Comparison of ENCODE assay signal across 32 cellular contexts in the genomic region with DNA sequence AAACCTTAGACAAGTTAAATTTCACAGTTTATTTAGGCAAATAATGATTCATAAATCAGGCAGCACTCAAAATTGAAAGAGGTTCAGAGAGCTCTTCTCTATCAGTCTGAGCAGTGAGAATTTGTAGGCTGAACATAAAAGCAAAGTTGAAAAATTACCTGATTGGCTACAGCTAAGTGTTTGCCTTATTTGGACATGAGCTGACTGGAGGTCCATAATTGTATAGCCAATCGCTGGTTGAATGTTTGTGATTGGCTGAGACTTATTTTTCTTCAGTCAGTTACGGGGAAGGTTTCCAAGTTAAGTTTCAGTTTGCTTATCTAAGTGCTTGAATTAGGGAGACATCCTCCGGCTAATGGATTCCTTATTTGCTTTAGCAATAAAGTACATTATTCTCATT.
DNase-seq lines count a peak whose midpoint lies in the region; ATAC-seq, FAIRE-seq and TF ChIP-seq lines count a peak whose summit lies in the region.
"Had no signal": no experiment of that assay in that cellular context is flagged by ENCODE, and none has a peak within 500 bp of the region (broad histone marks: within the 10 kb centered on the region; RNA-seq: fewer than 3 reads in every experiment).

No MANE protein-coding gene starts in this region.

- no peak overlapping the region for H3K4me3 ChIP-seq in GM12878
- H3K4me3 ChIP-seq in neuronal stem cell (ENCODE audit: low read length in 2 of 2): no peak overlapping the region
- H3K4me3 ChIP-seq: cardiac muscle cell, coronary artery, gastrocnemius medialis, MG63, neural progenitor cell, upper lobe of right lung had no signal

- intact Hi-C loops in GM12878 (cut with micrococcal nuclease; ENCODE audit: unreplicated experiment): no loop called here

- H3K9me3 Mint-ChIP-seq in glutamatergic neuron (ENCODE audit: unreplicated experiment): no peaks in the 10 kb centered on the region
- H3K9me3 Mint-ChIP-seq: neural progenitor cell had no signal

- no peaks in the 10 kb centered on the region for H3K36me3 Mint-ChIP-seq in glutamatergic neuron (ENCODE audit: unreplicated experiment)
- H3K36me3 Mint-ChIP-seq: activated naive CD4-positive, alpha-beta T cell treated with anti-CD3 and anti-CD28 coated beads, Interleukin-2, amount 50 U/mL, for 72 hours; CD4-positive, CD25-positive, alpha-beta regulatory T cell; immature natural killer cell; neural progenitor cell had no signal

- WGBS in GM12878 (ENCODE audit: insufficient coverage, insufficient replicate concordance, low lambda C conversion rate, missing lambda C conversion rate): 45% methylated on average over 3 of the region's 3 CpGs
- no CpG with 5 or more reads among the region's 3 CpGs for WGBS in neuronal stem cell (ENCODE audit: extremely low coverage in 2 of 2, insufficient read length in 2 of 2, insufficient replicate concordance in 1 of 2), 2 donors

- H3K14ac ChIP-seq in neuronal stem cell (ENCODE audit: low read length): no peak overlapping the region

- no peak overlapping the region for H2BK15ac ChIP-seq in neuronal stem cell (ENCODE audit: low read length)

- POLR2A ChIA-PET in GM12878 (lab: Charles Lee): no interaction called here

- TF ChIP-seq RAD21 in GM12878 (IDR thresholded peaks at IDR 0.05; ENCODE audit: insufficient read depth, low read depth, low read length): no peak

- H2AFZ ChIP-seq in GM12878 (ENCODE audit: control insufficient read depth, low read depth, low read length) (no peak overlapping the region), neuronal stem cell (ENCODE audit: low read length) (peak overlapping the region; percentile 17)
- H2AFZ ChIP-seq: neural progenitor cell had no signal

- RAD21 ChIA-PET in GM12878 (lab: Charles Lee; ENCODE audit: unreplicated experiment): no interaction called here

- no peak overlapping the region for H4K91ac ChIP-seq in neuronal stem cell (ENCODE audit: low read depth, low read length, poor library complexity)

- CTCF ChIA-PET in GM12878 (lab: Yijun Ruan, JAX): interaction anchor here (1.1 kb wide), 1 partner anchor 40 kb away, joined by 3 read pairs; no protein-coding TSS in a partner anchor

- peak; percentile 70 for ATAC-seq in GM12878
- ATAC-seq: activated naive CD4-positive, alpha-beta T cell treated with anti-CD3 and anti-CD28 coated beads, Interleukin-2, amount 50 U/mL, for 72 hours; effector memory CD8-positive, alpha-beta T cell; gastrocnemius medialis; left lobe of liver; right cardiac atrium; upper lobe of right lung had no signal

- H3K4me1 Mint-ChIP-seq in glutamatergic neuron (ENCODE audit: low read depth, unreplicated experiment): no peaks in the 10 kb centered on the region
- H3K4me1 Mint-ChIP-seq: CD4-positive, CD25-positive, alpha-beta regulatory T cell; immature natural killer cell; neural progenitor cell had no signal

- no peak overlapping the region for H3K4me2 ChIP-seq in GM12878 (ENCODE audit: control insufficient read depth, insufficient read depth)
- H3K4me2 ChIP-seq in neuronal stem cell (ENCODE audit: insufficient read depth, low read length, poor library complexity, severe bottlenecking): no peak overlapping the region
- H3K4me2 ChIP-seq: neural progenitor cell had no signal

- no peaks in the 10 kb centered on the region for H3K4me1 ChIP-seq in GM12878 (ENCODE audit: control insufficient read depth, insufficient read depth, low read length)
- no peaks in the 10 kb centered on the region for H3K4me1 ChIP-seq in neuronal stem cell (ENCODE audit: control insufficient read depth in 2 of 2, insufficient read depth in 1 of 2, low read depth in 1 of 2, low read length in 2 of 2)
- H3K4me1 ChIP-seq: gastrocnemius medialis, neural progenitor cell, upper lobe of right lung had no signal

- H3K79me2 ChIP-seq in GM12878 (ENCODE audit: control insufficient read depth, insufficient read depth, low read length): no peaks in the 10 kb centered on the region

- FAIRE-seq in GM19239 (lab: Jason Lieb, UNC): peak; percentile 8
- no peak for FAIRE-seq in GM12878 (lab: Jason Lieb, UNC)
- FAIRE-seq: H54 had no signal

- H3K4ac ChIP-seq in neuronal stem cell (ENCODE audit: low read length): no peak overlapping the region

- SMC1A ChIA-PET in GM12878 (lab: Charles Lee; ENCODE audit: uncharacterized antibody, unreplicated experiment): interaction anchor here (1.3 to 1.9 kb wide), 2 partner anchors 8 kb away, joined by 3 to 4 read pairs; no protein-coding TSS in a partner anchor

- no peak overlapping the region for H3K4me3 Mint-ChIP-seq in glutamatergic neuron (ENCODE audit: unreplicated experiment)
- H3K4me3 Mint-ChIP-seq: CD4-positive, CD25-positive, alpha-beta regulatory T cell; effector memory CD8-positive, alpha-beta T cell; immature natural killer cell; neural progenitor cell had no signal

- H3K27ac Mint-ChIP-seq in glutamatergic neuron (ENCODE audit: unreplicated experiment): no peak overlapping the region
- H3K27ac Mint-ChIP-seq: activated naive CD4-positive, alpha-beta T cell treated with anti-CD3 and anti-CD28 coated beads, Interleukin-2, amount 50 U/mL, for 72 hours; CD4-positive, CD25-positive, alpha-beta regulatory T cell; effector memory CD8-positive, alpha-beta T cell; immature natural killer cell; neural progenitor cell had no signal

- no peaks in the 10 kb centered on the region for H3K27me3 Mint-ChIP-seq in glutamatergic neuron (ENCODE audit: unreplicated experiment)
- H3K27me3 Mint-ChIP-seq: CD4-positive, CD25-positive, alpha-beta regulatory T cell; effector memory CD8-positive, alpha-beta T cell had no signal

- H3K23ac ChIP-seq in neuronal stem cell (ENCODE audit: low read depth, low read length, poor library complexity): no peak overlapping the region

- no peaks in the 10 kb centered on the region for H3K79me1 ChIP-seq in neuronal stem cell (ENCODE audit: low read depth, low read length)

- H4K20me1 ChIP-seq in GM12878 (ENCODE audit: control insufficient read depth, insufficient read depth): no peaks in the 10 kb centered on the region

- TF ChIP-seq POLR2A in GM12878 (IDR thresholded peaks at IDR 0.05; ENCODE audit: low read depth, low read length): no peak

- H3K9ac ChIP-seq in GM12878 (ENCODE audit: control insufficient read depth, insufficient read depth, low read length): no peak overlapping the region
- no peak overlapping the region for H3K9ac ChIP-seq in neuronal stem cell (ENCODE audit: low read depth, low read length, poor library complexity)
- H3K9ac ChIP-seq: neural progenitor cell had no signal

- no peak overlapping the region for H4K8ac ChIP-seq in neuronal stem cell (ENCODE audit: low read depth, low read length)

- no TSS peak for BruUV-seq in GM12878 (replicated peaks; lab: Mats Ljungman, UMichigan)

- in situ Hi-C loops in GM12878 (cut with MboI): no loop called here

- H2BK120ac ChIP-seq in neuronal stem cell (ENCODE audit: low read depth, low read length): no peak overlapping the region

- H2BK12ac ChIP-seq in neuronal stem cell (ENCODE audit: low read length): no peak overlapping the region

- H3K9me3 ChIP-seq in GM12878 (replicated peaks; ENCODE audit: control insufficient read depth, insufficient read depth, low read length) (no peaks in the 10 kb centered on the region), neuronal stem cell (replicated peaks in 1 of 2; ENCODE audit: control insufficient read depth in 2 of 2, insufficient read depth in 1 of 2, low read depth in 1 of 2, low read length in 2 of 2) (no peaks in the 10 kb centered on the region)
- H3K9me3 ChIP-seq: gastrocnemius medialis, MG63, upper lobe of right lung had no signal

- H3K27ac ChIP-seq in GM12878 (ENCODE audit: control insufficient read depth, insufficient read depth) (no peak overlapping the region), neuronal stem cell (replicated peaks; ENCODE audit: low read length) (no peak overlapping the region)
- H3K27ac ChIP-seq: cardiac muscle cell, coronary artery, gastrocnemius medialis, neural progenitor cell, upper lobe of right lung had no signal

- TF ChIP-seq CTCF in GM12878 (IDR thresholded peaks at IDR 0.05 in 2 of 3, conservative IDR thresholded peaks at IDR 0.05 in 1 of 3; ENCODE audit: control insufficient read depth in 2 of 3, extremely low read depth in 1 of 3, insufficient read depth in 1 of 3, low read depth in 3 of 3, low read length in 3 of 3) (no peak), glutamatergic neuron (IDR thresholded peaks at IDR 0.05; ENCODE audit: partially characterized antibody, unreplicated experiment) (no peak)

- no peaks in the 10 kb centered on the region for H3K36me3 ChIP-seq in GM12878 (ENCODE audit: control insufficient read depth in 2 of 2, insufficient read depth in 2 of 2, low read length in 1 of 2)
- no peaks in the 10 kb centered on the region for H3K36me3 ChIP-seq in neuronal stem cell (replicated peaks in 1 of 2; ENCODE audit: control insufficient read depth in 2 of 2, insufficient read depth in 2 of 2, low read length in 2 of 2)
- H3K36me3 ChIP-seq: cardiac muscle cell, gastrocnemius medialis, MG63, neural progenitor cell, upper lobe of right lung had no signal

- TF ChIP-seq EP300 in GM12878 (IDR thresholded peaks at IDR 0.05; ENCODE audit: borderline replicate concordance in 1 of 2, control insufficient read depth in 1 of 2, low read depth in 2 of 2, low read length in 2 of 2): no peak

- H3K27me3 ChIP-seq in GM12878 (replicated peaks in 1 of 2; ENCODE audit: control insufficient read depth in 2 of 2, insufficient read depth in 2 of 2, low read length in 1 of 2) (no peaks in the 10 kb centered on the region), neuronal stem cell (ENCODE audit: control insufficient read depth in 3 of 3, insufficient read depth in 3 of 3, low read depth in 1 of 3, low read length in 3 of 3) (no peaks in the 10 kb centered on the region)
- H3K27me3 ChIP-seq: cardiac muscle cell, gastrocnemius medialis, MG63, neural progenitor cell, upper lobe of right lung had no signal

- DNase-seq in GM19239 (ENCODE audit: insufficient read length, low spot score) (no peak), OCI-M1 (lab: John Stamatoyannopoulos, UW) (peak; percentile 42), GM12878 (ENCODE audit: low read depth, low spot score) (no peak), neuronal stem cell (ENCODE audit: low spot score) (no peak), glutamatergic neuron (no peak), NCI-H2196 (lab: John Stamatoyannopoulos, UW; ENCODE audit: unreplicated experiment) (no peak)
- no peak for DNase-seq in activated CD8-positive, alpha-beta memory T cell treated with anti-CD3 and anti-CD28 coated beads for 24 hours
- DNase-seq: activated CD4-positive, alpha-beta T cell treated with anti-CD3 and anti-CD28 coated beads, Interleukin-2, amount 50 U/mL, for 4 hours; activated CD8-positive, alpha-beta memory T cell treated with anti-CD3 and anti-CD28 coated beads, Interleukin-2, amount 50 U/mL, for 4 hours; aorta; CD4-positive, CD25-positive, alpha-beta regulatory T cell; effector memory CD8-positive, alpha-beta T cell; gastrocnemius medialis; hippocampal formation; immature natural killer cell; KBM-7; mesendoderm; MG63; NCI-H1417; NCI-H2081; posterior cingulate gyrus; right cardiac atrium; SHP77; stimulated activated CD4-positive, alpha-beta T cell treated with anti-CD3 and anti-CD28 coated beads, Interleukin-12 subunit alpha, Interleukin-12 subunit beta, amount 100 ng/mL, for 4 hours; stimulated activated CD4-positive, alpha-beta T cell treated with anti-CD3 and anti-CD28 coated beads, Interleukin-4, amount 100 ng/mL, for 1 hour; upper lobe of right lung had no signal

- no peak overlapping the region for H2AK5ac ChIP-seq in neuronal stem cell (ENCODE audit: low read depth, low read length)

- no peak overlapping the region for H3K18ac ChIP-seq in neuronal stem cell (ENCODE audit: low read length)

- H2BK5ac ChIP-seq in neuronal stem cell (ENCODE audit: low read length): no peak overlapping the region
